8 cellular contexts compared by ENCODE assay signal in the genomic region with DNA sequence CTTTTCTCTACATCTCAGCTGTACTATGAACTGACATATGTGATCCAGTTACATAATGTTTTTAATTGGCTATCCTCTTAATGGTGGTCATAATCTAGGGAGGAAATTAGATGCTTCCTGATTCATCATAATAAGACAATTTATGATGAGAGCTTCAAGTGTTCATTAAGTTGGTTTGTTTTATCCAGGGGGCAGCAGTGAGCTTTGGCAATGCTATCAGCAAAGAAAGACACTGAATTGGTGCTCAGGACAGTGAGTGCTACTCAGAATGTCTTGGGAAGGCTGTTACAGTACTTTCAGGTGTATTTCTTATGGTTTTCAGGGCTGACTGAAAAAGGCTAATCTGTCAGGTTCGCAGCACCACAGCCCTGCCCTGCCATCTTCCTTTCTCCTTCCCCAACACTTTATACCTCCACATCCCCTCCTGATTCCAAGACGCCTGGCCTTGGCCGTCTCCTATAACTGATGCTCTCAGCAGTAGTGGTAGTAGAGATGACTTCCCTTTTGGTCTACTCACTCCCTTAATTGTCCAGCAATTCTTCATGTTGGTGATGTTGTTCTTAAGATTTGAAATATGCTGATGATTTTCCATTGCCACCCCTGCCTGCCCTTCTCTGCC.
DNase-seq lines count a peak whose midpoint lies in the region; ATAC-seq, FAIRE-seq and TF ChIP-seq lines count a peak whose summit lies in the region.

No MANE protein-coding gene starts in this region.

- no peaks in the 10 kb centered on the region; the same call in 1 of the 2 replicates for H3K79me2 ChIP-seq in GM12878 (ENCODE audit: control insufficient read depth, insufficient read depth, low read length)

- H3K27ac ChIP-seq in GM12878 (ENCODE audit: control insufficient read depth, insufficient read depth): no peak overlapping the region

- no TSS peak for BruUV-seq in GM12878 (replicated peaks; lab: Mats Ljungman, UMichigan)

- ATAC-seq in HG03175 (IDR thresholded peaks at IDR 0.05; ENCODE audit: unreplicated experiment): peak; percentile 79
- ATAC-seq in T-cell (replicated peaks in 1 of 4): peak; percentile 65 to 80 (median 73)
- ATAC-seq in GM12878: peak; percentile 96
- no peak for ATAC-seq in HG03457 (IDR thresholded peaks at IDR 0.05; ENCODE audit: unreplicated experiment)

- H3K4me1 Mint-ChIP-seq in T-cell: peaks cover 55 to 70% (median 61%) of the 10 kb centered on the region in 3 donors

- no peak for TF ChIP-seq POLR2A in GM12878 (IDR thresholded peaks at IDR 0.05; ENCODE audit: low read depth, low read length)

- SMC1A ChIA-PET in GM12878 (lab: Charles Lee; ENCODE audit: uncharacterized antibody, unreplicated experiment): interaction anchor here (0.7 to 16.0 kb wide), 35 partner anchors 9 to 207 kb away, joined by 3 to 314 read pairs (median 7); partner anchors contain the start of gene TNFAIP3

- CTCF ChIA-PET in T-cell (lab: Charles Lee) (interaction anchor here (0.6 to 3.4 kb wide), 47 partner anchors 9 to 204 kb away, joined by 3 to 29 read pairs (median 4); partner anchors contain the start of gene TNFAIP3 (in 2 of the 2)), GM12878 (lab: Yijun Ruan, JAX) (interaction anchor here (0.7 to 5.4 kb wide), 53 partner anchors 8 to 204 kb away, joined by 3 to 149 read pairs (median 5); partner anchors contain the start of gene TNFAIP3)

- no peaks in the 10 kb centered on the region for H3K27me3 ChIP-seq in GM12878 (replicated peaks in 1 of 2; ENCODE audit: control insufficient read depth in 2 of 2, insufficient read depth in 2 of 2, low read length in 1 of 2)

- no peaks in the 10 kb centered on the region for H3K27me3 Mint-ChIP-seq in T-cell

- FAIRE-seq in GM12878 (lab: Jason Lieb, UNC): peak; percentile 66

- H3K9me3 Mint-ChIP-seq in T-cell: no peaks in the 10 kb centered on the region

- 67% methylated on average over 3 of the region's 3 CpGs for WGBS in GM12878 (ENCODE audit: insufficient coverage, insufficient replicate concordance, low lambda C conversion rate, missing lambda C conversion rate)

- DNase-seq in NCI-H524 (lab: John Stamatoyannopoulos, UW): peak; percentile 27 to 73
- no peak for DNase-seq in NCI-H524 treated with DMSO at 0.1 percent for 48 hours (lab: John Stamatoyannopoulos, UW)
- peak in 33 of 34 experiments; percentile 32 to 83 (median 70) for DNase-seq in T-cell
- DNase-seq in GM12878 (ENCODE audit: low read depth, low spot score): no peak
- DNase-seq in kidney glomerular epithelial cell (lab: John Stamatoyannopoulos, UW): peak; percentile 41
- DNase-seq in stimulated activated CD8-positive, alpha-beta memory T cell treated with anti-CD3 and anti-CD28 coated beads, Interleukin-15, amount 100 ng/mL, for 1 hour (ENCODE audit: low read depth): peak; percentile 26

- no peaks in the 10 kb centered on the region for H3K36me3 ChIP-seq in GM12878 (ENCODE audit: control insufficient read depth in 2 of 2, insufficient read depth in 2 of 2, low read length in 1 of 2)

- peaks cover 2% of the 10 kb centered on the region; the same call in 1 of the 3 replicates for H3K9me3 ChIP-seq in GM12878 (replicated peaks; ENCODE audit: control insufficient read depth, insufficient read depth, low read length)

- peak; percentile 88 for TF ChIP-seq RAD21 in GM12878 (IDR thresholded peaks at IDR 0.05; ENCODE audit: insufficient read depth, low read depth, low read length)

- H3K36me3 Mint-ChIP-seq in T-cell: no peaks in the 10 kb centered on the region

- H4K20me1 ChIP-seq in GM12878 (ENCODE audit: control insufficient read depth, insufficient read depth): no peaks in the 10 kb centered on the region

- RAD21 ChIA-PET in GM12878 (lab: Charles Lee; ENCODE audit: unreplicated experiment): interaction anchor here (0.8 to 8.7 kb wide), 29 partner anchors 10 to 706 kb away, joined by 3 to 117 read pairs (median 6); partner anchors contain the start of gene TNFAIP3

- H2AFZ ChIP-seq in GM12878 (ENCODE audit: control insufficient read depth, low read depth, low read length): peak overlapping the region; percentile 67

- peak; percentile 67 to 78 (median 70) for TF ChIP-seq CTCF in GM12878 (IDR thresholded peaks at IDR 0.05 in 2 of 3, conservative IDR thresholded peaks at IDR 0.05 in 1 of 3; ENCODE audit: control insufficient read depth in 2 of 3, extremely low read depth in 1 of 3, insufficient read depth in 1 of 3, low read depth in 3 of 3, low read length in 3 of 3)

- H3K4me3 Mint-ChIP-seq in T-cell: peak overlapping the region in 1 of 3 donors; percentile 15

- intact Hi-C loops in GM12878 (cut with micrococcal nuclease; ENCODE audit: unreplicated experiment): loop anchor here (1.0 to 5.0 kb wide), 4 partner anchors 67 to 204 kb away; partner anchors contain the start of gene TNFAIP3

- H3K4me1 ChIP-seq in GM12878 (ENCODE audit: control insufficient read depth, insufficient read depth, low read length): peaks cover 19% of the 10 kb centered on the region

- H3K27ac Mint-ChIP-seq in T-cell: peak overlapping the region; percentile 80 to 82

- POLR2A ChIA-PET in T-cell (lab: Charles Lee) (interaction anchor here (0.5 to 3.7 kb wide), 22 partner anchors 9 to 101 kb away, joined by 3 to 43 read pairs (median 4); partner anchors contain the start of gene TNFAIP3 (in 1 of the 2)), GM12878 (lab: Charles Lee) (interaction anchor here (0.5 to 7.4 kb wide), 13 partner anchors 9 to 166 kb away, joined by 3 to 35 read pairs (median 5); partner anchors contain the start of gene TNFAIP3)

- no peak for TF ChIP-seq EP300 in GM12878 (IDR thresholded peaks at IDR 0.05; ENCODE audit: borderline replicate concordance in 1 of 2, control insufficient read depth in 1 of 2, low read depth in 2 of 2, low read length in 2 of 2)

- H3K4me2 ChIP-seq in GM12878 (ENCODE audit: control insufficient read depth, insufficient read depth): peak overlapping the region; percentile 10; the same call in 1 of the 2 replicates

- in situ Hi-C loops in GM12878 (cut with MboI): loop anchor here (5.0 kb wide), 3 partner anchors 67 to 142 kb away; partner anchors contain the start of gene TNFAIP3

- no peak overlapping the region for H3K4me3 ChIP-seq in GM12878

- H3K9ac ChIP-seq in GM12878 (ENCODE audit: control insufficient read depth, insufficient read depth, low read length): no peak overlapping the region

TF ChIP-seq in GM12878, 131 proteins besides CTCF, POLR2A, EP300 and RAD21 (continues in another document):
- TF ChIP-seq, protein P1, sequence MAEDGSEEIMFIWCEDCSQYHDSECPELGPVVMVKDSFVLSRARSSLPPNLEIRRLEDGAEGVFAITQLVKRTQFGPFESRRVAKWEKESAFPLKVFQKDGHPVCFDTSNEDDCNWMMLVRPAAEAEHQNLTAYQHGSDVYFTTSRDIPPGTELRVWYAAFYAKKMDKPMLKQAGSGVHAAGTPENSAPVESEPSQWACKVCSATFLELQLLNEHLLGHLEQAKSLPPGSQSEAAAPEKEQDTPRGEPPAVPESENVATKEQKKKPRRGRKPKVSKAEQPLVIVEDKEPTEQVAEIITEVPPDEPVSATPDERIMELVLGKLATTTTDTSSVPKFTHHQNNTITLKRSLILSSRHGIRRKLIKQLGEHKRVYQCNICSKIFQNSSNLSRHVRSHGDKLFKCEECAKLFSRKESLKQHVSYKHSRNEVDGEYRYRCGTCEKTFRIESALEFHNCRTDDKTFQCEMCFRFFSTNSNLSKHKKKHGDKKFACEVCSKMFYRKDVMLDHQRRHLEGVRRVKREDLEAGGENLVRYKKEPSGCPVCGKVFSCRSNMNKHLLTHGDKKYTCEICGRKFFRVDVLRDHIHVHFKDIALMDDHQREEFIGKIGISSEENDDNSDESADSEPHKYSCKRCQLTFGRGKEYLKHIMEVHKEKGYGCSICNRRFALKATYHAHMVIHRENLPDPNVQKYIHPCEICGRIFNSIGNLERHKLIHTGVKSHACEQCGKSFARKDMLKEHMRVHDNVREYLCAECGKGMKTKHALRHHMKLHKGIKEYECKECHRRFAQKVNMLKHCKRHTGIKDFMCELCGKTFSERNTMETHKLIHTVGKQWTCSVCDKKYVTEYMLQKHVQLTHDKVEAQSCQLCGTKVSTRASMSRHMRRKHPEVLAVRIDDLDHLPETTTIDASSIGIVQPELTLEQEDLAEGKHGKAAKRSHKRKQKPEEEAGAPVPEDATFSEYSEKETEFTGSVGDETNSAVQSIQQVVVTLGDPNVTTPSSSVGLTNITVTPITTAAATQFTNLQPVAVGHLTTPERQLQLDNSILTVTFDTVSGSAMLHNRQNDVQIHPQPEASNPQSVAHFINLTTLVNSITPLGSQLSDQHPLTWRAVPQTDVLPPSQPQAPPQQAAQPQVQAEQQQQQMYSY (CRISPR knock-in tag; IDR thresholded peaks at IDR 0.05): no peak
- TF ChIP-seq CHD1 (IDR thresholded peaks at IDR 0.05; ENCODE audit: low read depth, low read length) (no peak), ZBED1 (IDR thresholded peaks at IDR 0.05; ENCODE audit: borderline replicate concordance) (no peak), TCF12 (IDR thresholded peaks at IDR 0.05; ENCODE audit: low read depth, low read length) (no peak), WRNIP1 (IDR thresholded peaks at IDR 0.05; ENCODE audit: borderline replicate concordance, low read depth, low read length) (0 out of 2 replicates have a peak, but pooled peaks have one; percentile 39), RUNX3 (IDR thresholded peaks at IDR 0.05; ENCODE audit: low read length) (peak; percentile 51; the same call in 1 of the 2 replicates), TBL1XR1 (IDR thresholded peaks at IDR 0.05; ENCODE audit: low read depth, low read length) (peak; percentile 37; the same call in 1 of the 2 replicates), SMC3 (IDR thresholded peaks at IDR 0.05; ENCODE audit: borderline replicate concordance, low read length) (peak; percentile 89; the same call in 1 of the 2 replicates), FOXM1 (IDR thresholded peaks at IDR 0.05; ENCODE audit: low read depth, low read length) (peak; percentile 51; the same call in 1 of the 2 replicates), IKZF2 (IDR thresholded peaks at IDR 0.05) (no peak), SREBF1 (IDR thresholded peaks at IDR 0.05; ENCODE audit: low read length) (no peak), MXI1 (IDR thresholded peaks at IDR 0.05; ENCODE audit: low read depth, low read length) (no peak)
- TF ChIP-seq, protein P2, sequence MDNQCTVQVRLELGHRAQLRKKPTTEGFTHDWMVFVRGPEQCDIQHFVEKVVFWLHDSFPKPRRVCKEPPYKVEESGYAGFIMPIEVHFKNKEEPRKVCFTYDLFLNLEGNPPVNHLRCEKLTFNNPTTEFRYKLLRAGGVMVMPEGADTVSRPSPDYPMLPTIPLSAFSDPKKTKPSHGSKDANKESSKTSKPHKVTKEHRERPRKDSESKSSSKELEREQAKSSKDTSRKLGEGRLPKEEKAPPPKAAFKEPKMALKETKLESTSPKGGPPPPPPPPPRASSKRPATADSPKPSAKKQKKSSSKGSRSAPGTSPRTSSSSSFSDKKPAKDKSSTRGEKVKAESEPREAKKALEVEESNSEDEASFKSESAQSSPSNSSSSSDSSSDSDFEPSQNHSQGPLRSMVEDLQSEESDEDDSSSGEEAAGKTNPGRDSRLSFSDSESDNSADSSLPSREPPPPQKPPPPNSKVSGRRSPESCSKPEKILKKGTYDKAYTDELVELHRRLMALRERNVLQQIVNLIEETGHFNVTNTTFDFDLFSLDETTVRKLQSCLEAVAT (IDR thresholded peaks at IDR 0.05): 0 out of 2 replicates have a peak, but pooled peaks have one; percentile 35

Comparison
In these comparisons a context has a peak if more than half of its experiments do, and no peak if none do; other contexts are left out.
1. DNase-seq: peak in NCI-H524 (2 of 2), T-cell (33 of 34), kidney glomerular epithelial cell (single experiment) and stimulated activated CD8-positive, alpha-beta memory T cell treated with anti-CD3 and anti-CD28 coated beads, Interleukin-15, amount 100 ng/mL, for 1 hour (single experiment); none in NCI-H524 treated with DMSO at 0.1 percent for 48 hours (single experiment) and GM12878 (single experiment).